In the genomic region with DNA sequence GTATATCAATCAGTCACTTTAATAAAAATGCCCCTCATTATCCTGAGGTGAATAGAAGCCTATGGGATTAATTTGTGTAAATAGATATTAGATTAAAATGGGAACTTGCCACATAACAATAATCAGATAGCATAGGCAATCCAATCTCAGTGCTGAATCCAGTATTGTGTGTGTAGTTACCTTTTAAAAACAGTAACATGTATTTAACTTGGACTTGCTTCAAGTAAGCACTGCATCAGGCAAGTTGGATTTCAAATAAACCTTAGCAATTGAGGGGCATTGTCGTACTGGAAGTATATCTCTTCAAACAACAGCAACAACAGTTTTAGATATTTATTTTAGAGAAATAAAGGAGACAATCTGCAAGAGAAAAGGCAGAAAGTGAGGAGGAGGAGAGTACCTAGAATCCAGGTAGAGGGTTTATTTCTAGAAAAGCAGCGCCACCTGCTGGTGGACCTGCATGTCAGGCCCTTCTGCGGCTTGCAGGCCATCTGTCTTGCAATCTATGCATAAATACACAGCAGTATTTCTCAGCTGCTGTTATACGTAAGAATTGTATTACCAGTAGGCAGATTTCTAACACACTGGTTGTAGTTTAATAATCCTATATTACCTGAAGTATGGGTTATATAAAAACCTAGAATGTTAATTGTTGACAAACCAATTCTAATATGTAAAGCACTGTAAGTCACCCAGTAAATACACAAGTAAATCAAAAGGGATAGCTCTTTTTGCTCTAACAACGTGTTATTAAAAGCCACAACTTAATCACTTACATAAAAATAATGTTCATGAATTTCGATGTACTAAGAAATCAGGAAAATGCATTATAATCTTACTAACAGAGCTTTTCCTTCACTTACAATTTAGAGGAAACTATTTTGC, we compare ENCODE assay signal across 8 cellular contexts.
DNase-seq lines count a peak whose midpoint lies in the region; ATAC-seq and TF ChIP-seq lines count a peak whose summit lies in the region.

No MANE protein-coding gene starts in this region.

- H3K27ac Mint-ChIP-seq in activated CD4-positive, alpha-beta T cell treated with anti-CD3 and anti-CD28 coated beads, Interleukin-2, amount 10 ng/mL, durations not matched to agents 24 days and 14 days: no peak overlapping the region

- TF ChIP-seq CTCF in AG04450 (IDR thresholded peaks at IDR 0.05; ENCODE audit: low read depth, low read length) (peak; percentile 96), right lobe of liver (IDR thresholded peaks at IDR 0.05) (peak; percentile 79 to 99 (median 96))

- no peak for TF ChIP-seq POLR2A in right lobe of liver (IDR thresholded peaks at IDR 0.05)

- WGBS in right lobe of liver (ENCODE audit: insufficient coverage, low coverage, low lambda C conversion rate, missing lambda C conversion rate): 5% methylated on average over 6 of the region's 6 CpGs

- H3K9me3 ChIP-seq in AG04450 (ENCODE audit: control insufficient read depth, insufficient read depth, low read length) (no peaks in the 10 kb centered on the region), right lobe of liver (no peaks in the 10 kb centered on the region)

- no peaks in the 10 kb centered on the region for H3K4me1 Mint-ChIP-seq in activated CD4-positive, alpha-beta T cell treated with anti-CD3 and anti-CD28 coated beads, Interleukin-2, amount 10 ng/mL, durations not matched to agents 24 days and 14 days

- peaks cover 0 to 6% (median 0%) of the 10 kb centered on the region in 4 donors for H3K4me1 ChIP-seq in right lobe of liver

- intact Hi-C loops in activated CD4-positive, alpha-beta T cell treated with anti-CD3 and anti-CD28 coated beads, Interleukin-2, amount 10 ng/mL, durations not matched to agents 24 days and 14 days (cut with micrococcal nuclease): no loop called here
- intact Hi-C loops in right lobe of liver (cut with DNase I): no loop called here

- H3K36me3 ChIP-seq in right lobe of liver: no peaks in the 10 kb centered on the region

- H3K4me3 Mint-ChIP-seq in activated CD4-positive, alpha-beta T cell treated with anti-CD3 and anti-CD28 coated beads, Interleukin-2, amount 10 ng/mL, durations not matched to agents 24 days and 14 days: no peak overlapping the region

- POLR2A ChIA-PET in AG04450 (lab: Yijun Ruan, JAX): no interaction called here

- H3K27ac ChIP-seq in AG04450 (ENCODE audit: low read depth, low read length) (no peak overlapping the region), right lobe of liver (no peak overlapping the region)

- H3K4me3 ChIP-seq in AG04450 (ENCODE audit: low read depth, low read length) (no peak overlapping the region), right lobe of liver (no peak overlapping the region)

- DNase-seq in AG04450 (ENCODE audit: low read depth, low spot score) (peak; percentile 59), NCI-H226 (peak; percentile 27), dedifferentiated amniotic fluid mesenchymal stem cell (ENCODE audit: extremely low spot score) (peak; percentile 53), right lobe of liver (peak; percentile 67 to 69 (median 68))
- peak; percentile 87 for DNase-seq in activated CD4-positive, alpha-beta T cell treated with anti-CD3 and anti-CD28 coated beads, Interleukin-2, amount 10 ng/mL, durations not matched to agents 24 days and 14 days
- DNase-seq in stimulated activated CD4-positive, alpha-beta T cell treated with anti-CD3 and anti-CD28 coated beads, TNF-alpha, amount 100 ng/mL, for 24 hours (ENCODE audit: low read depth in 3 of 3): peak; percentile 21 to 54 (median 48)

- H3K9me3 Mint-ChIP-seq in activated CD4-positive, alpha-beta T cell treated with anti-CD3 and anti-CD28 coated beads, Interleukin-2, amount 10 ng/mL, durations not matched to agents 24 days and 14 days: no peaks in the 10 kb centered on the region

- no peaks in the 10 kb centered on the region for H3K36me3 Mint-ChIP-seq in activated CD4-positive, alpha-beta T cell treated with anti-CD3 and anti-CD28 coated beads, Interleukin-2, amount 10 ng/mL, durations not matched to agents 24 days and 14 days (ENCODE audit: low read depth)

- CTCF ChIA-PET in AG04450 (lab: Charles Lee): interaction anchor here (0.6 to 2.5 kb wide), 28 partner anchors 9 to 1554 kb away, joined by 3 to 30 read pairs (median 3); no protein-coding TSS in a partner anchor

- H3K27me3 ChIP-seq in AG04450 (ENCODE audit: control insufficient read depth, insufficient read depth, low read length) (no peaks in the 10 kb centered on the region), right lobe of liver (no peaks in the 10 kb centered on the region)

- H3K27me3 Mint-ChIP-seq in activated CD4-positive, alpha-beta T cell treated with anti-CD3 and anti-CD28 coated beads, Interleukin-2, amount 10 ng/mL, durations not matched to agents 24 days and 14 days: peaks cover 2% of the 10 kb centered on the region

- peak; percentile 97 for ATAC-seq in GM18868 (IDR thresholded peaks at IDR 0.05; ENCODE audit: unreplicated experiment)
- ATAC-seq in HG03342 (IDR thresholded peaks at IDR 0.05; ENCODE audit: unreplicated experiment): peak; percentile 92
- peak; percentile 90 to 96 (median 94) for ATAC-seq in right lobe of liver

Comparison
In these comparisons a context has a peak if more than half of its experiments do, and no peak if none do; other contexts are left out.
1. DNase-seq: peak in every context shown above with its lines; median percentile 87 in activated CD4-positive, alpha-beta T cell treated with anti-CD3 and anti-CD28 coated beads, Interleukin-2, amount 10 ng/mL, durations not matched to agents 24 days and 14 days; 68 in right lobe of liver; 59 in AG04450; 53 in dedifferentiated amniotic fluid mesenchymal stem cell; 48 in stimulated activated CD4-positive, alpha-beta T cell treated with anti-CD3 and anti-CD28 coated beads, TNF-alpha, amount 100 ng/mL, for 24 hours; 27 in NCI-H226.